In the genomic region with DNA sequence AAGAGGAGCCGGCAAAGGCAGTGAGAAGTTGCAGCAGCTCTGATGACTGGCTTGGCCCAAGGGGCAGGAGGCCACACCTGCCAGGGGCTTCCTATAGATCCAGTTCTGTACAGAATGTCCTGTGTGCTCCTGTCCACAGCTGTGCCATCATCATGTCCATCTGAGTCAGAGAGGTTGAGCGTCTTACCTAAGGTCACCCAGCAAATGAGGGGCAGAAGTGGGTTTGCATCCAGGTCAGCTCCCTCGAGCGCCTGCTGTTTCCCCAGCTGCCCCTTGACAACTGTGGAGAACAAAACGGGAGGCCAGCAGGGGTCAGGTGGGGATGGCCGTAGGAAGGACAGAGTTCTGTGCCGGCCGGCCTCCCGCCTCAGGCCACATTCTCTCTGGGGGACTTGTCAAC, we compare ENCODE assay signal across 7 cellular contexts.
"Had no signal": no experiment of that assay in that cellular context is flagged by ENCODE, and none has a peak within 500 bp of the region (broad histone marks: within the 10 kb centered on the region; RNA-seq: fewer than 3 reads in every experiment).

No MANE protein-coding gene starts in this region.

- DNase-seq: HCEC 1CT, IMR-90, KBM-7 had no signal

- H3K27ac ChIP-seq: HL-60 had no signal

- H3K4me3 ChIP-seq: GM23338 had no signal

- H3K4me2 ChIP-seq: GM23338 had no signal

- FAIRE-seq: H1, H54 had no signal

- H2AFZ ChIP-seq: GM23338 had no signal
